ENCODE assay signal across 8 cellular contexts in the genomic region with DNA sequence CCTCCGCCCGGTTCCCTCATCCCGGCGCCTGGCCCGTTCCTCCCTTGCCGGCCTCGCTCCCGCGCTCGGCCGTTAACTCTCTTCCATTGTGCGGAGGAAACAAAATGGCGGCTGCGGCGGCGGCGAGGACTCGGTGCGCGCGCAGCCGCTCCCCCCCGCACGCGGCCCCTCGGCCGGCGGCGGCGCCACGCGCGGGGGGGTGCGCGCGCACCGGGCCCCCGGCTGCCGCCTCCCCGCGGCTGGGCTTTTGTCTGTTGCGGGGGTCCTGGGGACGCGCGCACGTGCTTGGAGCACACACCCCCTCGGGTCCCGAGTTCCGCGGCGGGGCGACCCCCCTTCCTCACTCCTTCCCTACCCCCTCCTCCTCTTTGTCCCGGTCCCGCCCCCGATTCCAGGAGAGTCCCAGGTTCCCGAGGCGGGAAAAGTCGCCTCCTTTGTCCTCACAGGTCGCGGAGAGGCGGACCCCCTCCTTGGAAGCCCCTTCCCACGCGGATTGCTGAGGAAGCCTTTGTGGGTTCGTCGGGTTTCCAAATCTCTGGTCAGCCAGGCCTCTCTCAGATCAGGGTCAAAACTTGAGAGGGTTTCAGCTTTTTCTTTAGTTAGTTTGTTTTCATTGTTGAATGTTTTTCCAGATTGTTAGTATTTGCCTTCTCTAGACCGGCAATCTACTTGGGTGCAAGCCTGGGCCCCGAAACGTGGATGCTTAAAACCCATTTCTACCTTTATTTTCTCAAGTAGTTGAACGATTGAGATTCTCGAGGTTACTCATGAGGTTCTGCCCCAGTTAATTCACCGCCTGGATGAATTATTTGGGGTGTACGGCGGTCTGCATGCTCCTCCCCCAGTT. TPM values are rescaled to one million over a fixed set of nuclear protein-coding genes. Genes with fewer than 3 reads are reported as not detected.
A peak's percentile ranks its signal among the peaks of the same experiment; 100 is the strongest.
DNase-seq lines count a peak whose midpoint lies in the region; TF ChIP-seq lines count a peak whose summit lies in the region.

No MANE protein-coding gene starts in this region.

- H3K4me1 ChIP-seq in ES-I3 (ENCODE audit: insufficient read depth, low read length) (peaks cover 3% of the 10 kb centered on the region; the same call in 1 of the 2 replicates), HEK293 (ENCODE audit: control insufficient read depth, insufficient read depth, low read length) (peaks cover 10% of the 10 kb centered on the region; the same call in 1 of the 2 replicates), ectodermal cell (ENCODE audit: control insufficient read depth, insufficient read depth, low read length) (peaks cover 6% of the 10 kb centered on the region)

- H3K27ac ChIP-seq in HEK293 (ENCODE audit: extremely low read depth, low read depth, low read length) (peak overlapping the region; percentile 89), ectodermal cell (ENCODE audit: insufficient read depth, low read depth, low read length, poor library complexity, severe bottlenecking) (peak overlapping the region; percentile 99)

- peak; percentile 83 for DNase-seq in NCI-H146 (lab: John Stamatoyannopoulos, UW)
- peak; percentile 75 for DNase-seq in activated CD4-positive, alpha-beta T cell treated with anti-CD3 and anti-CD28 coated beads for 48 hours
- peak; percentile 47 to 66 for DNase-seq in lung microvascular endothelial cell (ENCODE audit: low read depth in 2 of 2)
- peak; percentile 34 for DNase-seq in stimulated activated CD8-positive, alpha-beta memory T cell treated with anti-CD3 and anti-CD28 coated beads, Interleukin-15, amount 100 ng/mL, for 24 hours (ENCODE audit: low read depth)
- DNase-seq in NCI-H187 (lab: John Stamatoyannopoulos, UW), result no peak

- H3K36me3 ChIP-seq in ES-I3 (ENCODE audit: insufficient read depth, low read length), result peaks cover 12% of the 10 kb centered on the region; the same call in 1 of the 2 replicates
- H3K36me3 ChIP-seq in HEK293 (ENCODE audit: control insufficient read depth in 2 of 2, insufficient read depth in 1 of 2, low read length in 2 of 2), result peaks cover 15 to 33% of the 10 kb centered on the region in 2 experiments; a peak in 2 of 3 replicates
- peaks cover 13% of the 10 kb centered on the region for H3K36me3 ChIP-seq in ectodermal cell (ENCODE audit: control insufficient read depth, insufficient read depth, low read length)

- H3K27me3 ChIP-seq in ectodermal cell (ENCODE audit: control insufficient read depth, insufficient read depth, low read length, poor library complexity, severe bottlenecking), result no peaks in the 10 kb centered on the region

- H3K9ac ChIP-seq in ES-I3 (ENCODE audit: low read depth, low read length), result peak overlapping the region; percentile 98

- POLR2A ChIA-PET in HEK293 (lab: Yijun Ruan, JAX), result interaction anchor here (1.4 kb wide), 1 partner anchor 11 kb away, joined by 8 read pairs; no protein-coding TSS in a partner anchor

- CTCF ChIA-PET in HEK293 (lab: Yijun Ruan, JAX), result interaction anchor here (0.9 to 1.9 kb wide), 3 partner anchors 46 to 85 kb away, joined by 4 to 23 read pairs (median 4); partner anchors contain the start of gene QTRT1

- H3K9me3 ChIP-seq in ES-I3 (ENCODE audit: control insufficient read depth, insufficient read depth, low read length), result no peaks in the 10 kb centered on the region
- no peaks in the 10 kb centered on the region for H3K9me3 ChIP-seq in HEK293 (ENCODE audit: control insufficient read depth, insufficient read depth, low read depth, low read length)
- no peaks in the 10 kb centered on the region for H3K9me3 ChIP-seq in ectodermal cell (ENCODE audit: control insufficient read depth, low read length)

- 0% methylated on average over 73 of the region's 73 CpGs for WGBS in ectodermal cell, 2 experiments

- peak overlapping the region; percentile 61 for H3K4me3 ChIP-seq in HEK293 (ENCODE audit: low read depth, low read length)
- peak overlapping the region; percentile 98 for H3K4me3 ChIP-seq in ectodermal cell (ENCODE audit: insufficient read depth, low read depth, low read length)

- TF ChIP-seq CTCF in HEK293 (tag by site-specific recombination; IDR thresholded peaks at IDR 0.05), result no peak

TF ChIP-seq in HEK293, 187 proteins besides CTCF, POLR2A, EP300 and RAD21 (continues in another document):
- no peak for TF ChIP-seq ZFP69B (tag by site-specific recombination; IDR thresholded peaks at IDR 0.05)
- TF ChIP-seq ZNF629 (tag by site-specific recombination; IDR thresholded peaks at IDR 0.05), result no peak
- no peak for TF ChIP-seq ZSCAN23 (tag by site-specific recombination; IDR thresholded peaks at IDR 0.05)
- TF ChIP-seq ZNF248 (tag by site-specific recombination; IDR thresholded peaks at IDR 0.05), result no peak
- TF ChIP-seq ZNF544 (tag by site-specific recombination; IDR thresholded peaks at IDR 0.05), result no peak
- TF ChIP-seq KLF8 (tag by site-specific recombination; IDR thresholded peaks at IDR 0.05), result no peak
- no peak for TF ChIP-seq HOXA7 (CRISPR knock-in tag; IDR thresholded peaks at IDR 0.05; ENCODE audit: borderline replicate concordance)
- no peak for TF ChIP-seq PRDM2 (tag by site-specific recombination; IDR thresholded peaks at IDR 0.05; ENCODE audit: borderline replicate concordance)
- no peak for TF ChIP-seq ZNF488 (tag by site-specific recombination; IDR thresholded peaks at IDR 0.05)
- TF ChIP-seq GLIS2 (tag by site-specific recombination; IDR thresholded peaks at IDR 0.05), result peak; percentile 86

RNA-seq across cellular contexts. Expression of gene ILF3, which starts 0.7 kb away (rescaled TPM):
- 641 TPM for polyA plus RNA-seq in ectodermal cell (2013, experiment 1 of 4)
- polyA plus RNA-seq in ectodermal cell (2013, experiment 2 of 4), result 669 TPM
- 454 TPM for polyA plus RNA-seq in ectodermal cell (2013, experiment 3 of 4)
- polyA plus RNA-seq in ectodermal cell (2013, experiment 4 of 4), result 486 TPM
- total RNA-seq in lung microvascular endothelial cell, result 57.7 and 71.3 TPM in 2 replicates

RNA-seq across cellular contexts. Expression of gene SLC44A2, which starts 29.5 kb away (rescaled TPM):
- polyA plus RNA-seq in ectodermal cell (2013, experiment 1 of 4), result 184 TPM
- polyA plus RNA-seq in ectodermal cell (2013, experiment 2 of 4), result 199 TPM
- 149 TPM for polyA plus RNA-seq in ectodermal cell (2013, experiment 3 of 4)
- 159 TPM for polyA plus RNA-seq in ectodermal cell (2013, experiment 4 of 4)
- 37.9 and 71.8 TPM in 2 replicates for total RNA-seq in lung microvascular endothelial cell

RNA-seq across cellular contexts. Expression of gene QTRT1, which starts 46.4 kb away (rescaled TPM):
- 47.1 TPM for polyA plus RNA-seq in ectodermal cell (2013, experiment 1 of 4)
- 38.6 TPM for polyA plus RNA-seq in ectodermal cell (2013, experiment 2 of 4)
- 30.2 TPM for polyA plus RNA-seq in ectodermal cell (2013, experiment 3 of 4)
- polyA plus RNA-seq in ectodermal cell (2013, experiment 4 of 4), result 35.6 TPM
- 17.7 and 20.0 TPM in 2 replicates for total RNA-seq in lung microvascular endothelial cell

Comparison
In these comparisons a context has a peak if more than half of its experiments do, and no peak if none do; other contexts are left out.
1. DNase-seq: peak in NCI-H146 (single experiment), activated CD4-positive, alpha-beta T cell treated with anti-CD3 and anti-CD28 coated beads for 48 hours (single experiment), lung microvascular endothelial cell (2 of 2) and stimulated activated CD8-positive, alpha-beta memory T cell treated with anti-CD3 and anti-CD28 coated beads, Interleukin-15, amount 100 ng/mL, for 24 hours (single experiment); none in NCI-H187 (0 of 2).